In the genomic region with DNA sequence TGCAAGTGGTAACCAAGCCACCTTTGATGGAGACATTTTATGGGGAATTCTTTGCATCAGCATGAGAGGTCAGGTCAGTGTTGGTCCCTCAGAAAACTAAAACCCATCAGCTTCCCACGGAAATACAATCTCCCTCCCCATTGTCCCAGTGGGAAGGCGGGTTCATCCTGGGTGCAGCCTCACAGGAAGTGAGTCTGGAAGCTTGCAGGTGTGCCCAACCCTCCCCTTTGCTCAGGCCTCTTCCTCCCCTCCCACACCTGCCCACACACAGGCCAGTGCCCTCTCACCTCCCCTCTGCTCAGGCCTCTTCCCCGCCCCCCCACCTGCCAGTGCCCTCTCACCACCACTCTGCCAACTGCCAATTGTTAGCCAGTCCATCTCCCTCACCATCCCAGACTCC, we compare ENCODE assay signal across 19 cellular contexts.
"Had no signal": no experiment of that assay in that cellular context is flagged by ENCODE, and none has a peak within 500 bp of the region (broad histone marks: within the 10 kb centered on the region; RNA-seq: fewer than 3 reads in every experiment).

No MANE protein-coding gene starts in this region.

- H3K4me1 Mint-ChIP-seq: stimulated activated memory B cell treated with anti-CD40 and anti-IgM and Interleukin-4, amounts not matched to agents 10 μg/mL and 1 μg/mL and 100 μg/mL, for 72 hours had no signal

- DNase-seq: effector CD8-positive, alpha-beta T cell; retina; spleen; stimulated activated CD4-positive, alpha-beta T cell treated with anti-CD3 and anti-CD28 coated beads, Interleukin-1b, Interleukin-23, amount 100 ng/mL, for 48 hours; stimulated activated CD4-positive, alpha-beta T cell treated with anti-CD3 and anti-CD28 coated beads, Interleukin-4, amount 100 ng/mL, for 24 hours had no signal

- H3K9me3 ChIP-seq: neutrophil, right lobe of liver, testis had no signal

- H3K27ac Mint-ChIP-seq: memory B cell; stimulated activated memory B cell treated with anti-CD40 and anti-IgM and Interleukin-4, amounts not matched to agents 10 μg/mL and 1 μg/mL and 100 μg/mL, for 72 hours; stimulated activated naive CD8-positive, alpha-beta T cell treated with anti-CD3 and anti-CD28 coated beads, Interleukin-15, Interleukin-2, amounts not matched to agents 100 ng/mL and 50 ng/mL, for 24 hours had no signal

- H3K4me3 Mint-ChIP-seq: memory B cell; naive thymus-derived CD8-positive, alpha-beta T cell; stimulated activated memory B cell treated with anti-CD40 and anti-IgM and Interleukin-4, amounts not matched to agents 10 μg/mL and 1 μg/mL and 100 μg/mL, for 72 hours; stimulated activated naive CD8-positive, alpha-beta T cell treated with anti-CD3 and anti-CD28 coated beads, Interleukin-15, Interleukin-2, amounts not matched to agents 100 ng/mL and 50 ng/mL, for 24 hours had no signal

- H3K4me3 ChIP-seq: coronary artery, dorsolateral prefrontal cortex, heart right ventricle, left ventricle myocardium inferior, lower lobe of right lung, psoas muscle, right lobe of liver, spleen, testis, tibial nerve had no signal

- H3K27me3 ChIP-seq: right lobe of liver, testis, tibial nerve had no signal

- ATAC-seq: naive thymus-derived CD8-positive, alpha-beta T cell; psoas muscle had no signal

- H3K27ac ChIP-seq: coronary artery, dorsolateral prefrontal cortex, heart right ventricle, left ventricle myocardium inferior, lower lobe of right lung, neutrophil, psoas muscle, right lobe of liver, testis, tibial nerve had no signal

- H3K36me3 ChIP-seq: heart right ventricle, left ventricle myocardium inferior, lower lobe of right lung, neutrophil, right lobe of liver, spleen had no signal

- H3K4me1 ChIP-seq: left ventricle myocardium inferior, lower lobe of right lung, psoas muscle, right lobe of liver, testis, tibial nerve had no signal
